Comparison of ENCODE assay signal across 9 cellular contexts in the genomic region with DNA sequence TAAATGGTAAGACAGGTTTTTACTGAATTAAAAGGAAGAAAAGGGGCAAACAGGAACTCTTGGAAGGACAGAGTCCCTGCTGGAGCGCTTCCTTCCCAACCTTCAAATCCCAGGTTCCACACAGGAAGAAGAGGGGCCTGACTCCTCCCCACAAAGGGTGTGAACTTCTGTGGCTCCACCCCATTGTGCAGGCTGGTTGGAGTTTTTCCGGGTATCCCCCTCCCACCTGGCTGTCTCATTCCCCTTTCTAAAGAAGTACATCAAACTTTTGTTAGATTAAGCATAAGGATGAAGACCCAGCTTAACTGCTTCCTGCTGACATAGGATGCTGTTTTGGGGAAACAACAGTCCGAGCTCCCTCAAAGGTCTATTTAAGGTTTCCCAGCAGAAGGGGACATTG.
"Had no signal": no experiment of that assay in that cellular context is flagged by ENCODE, and none has a peak within 500 bp of the region (broad histone marks: within the 10 kb centered on the region; RNA-seq: fewer than 3 reads in every experiment).

No MANE protein-coding gene starts in this region.

- H3K9me3 Mint-ChIP-seq: HFFc6, IgD-negative memory B cell had no signal

- H3K27ac ChIP-seq: HL-60 had no signal

- ATAC-seq: HCT116 had no signal

- H3K4me3 ChIP-seq: GM23338, HAP-1 had no signal

- DNase-seq: H7, HFFc6 had no signal

- H3K36me3 ChIP-seq: HAP-1 had no signal

- H3K27ac Mint-ChIP-seq: GM23338, HFFc6, IgD-negative memory B cell had no signal

- FAIRE-seq: H1, HepG2 had no signal

- H3K4me3 Mint-ChIP-seq: GM23338, HFFc6, IgD-negative memory B cell had no signal

- H3K4me1 ChIP-seq: HAP-1 had no signal

- H2AFZ ChIP-seq: GM23338 had no signal

- H3K36me3 Mint-ChIP-seq: IgD-negative memory B cell had no signal

- H3K9me3 ChIP-seq: HAP-1 had no signal

- H3K4me2 ChIP-seq: GM23338 had no signal
